In the genomic region with DNA sequence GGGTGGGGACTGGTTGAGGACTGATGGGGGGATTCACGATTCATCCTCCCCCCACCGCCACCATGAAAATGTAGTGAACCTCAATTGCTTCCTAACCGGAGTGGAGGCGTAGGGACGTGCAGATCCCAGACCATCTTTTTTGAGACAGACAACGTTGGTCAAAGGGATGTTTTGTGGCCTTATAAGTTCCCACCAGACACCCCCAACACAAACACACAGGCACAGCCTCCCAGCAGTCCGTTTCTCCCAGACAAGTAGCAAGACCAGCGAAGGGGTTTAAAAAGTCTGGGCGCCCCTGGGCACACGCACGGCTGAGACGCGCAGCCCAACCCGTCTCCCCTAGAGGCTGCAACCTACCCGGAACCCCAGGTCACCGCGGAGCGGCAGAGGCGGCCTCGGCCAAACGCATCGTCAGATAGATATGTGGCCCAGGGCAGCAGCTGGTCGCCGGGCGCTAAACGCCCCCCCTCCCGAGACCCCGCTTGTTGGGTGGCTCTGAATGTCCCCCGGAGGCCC, we compare ENCODE assay signal across 8 cellular contexts. TPM values are rescaled to one million over a fixed set of nuclear protein-coding genes. Genes with fewer than 3 reads are reported as not detected.
DNase-seq lines count a peak whose midpoint lies in the region; ATAC-seq and TF ChIP-seq lines count a peak whose summit lies in the region.

No MANE protein-coding gene starts in this region.

- in situ Hi-C loops in ACHN (cut with HindIII; ENCODE audit: low pct_ligation_motif_present, low pct_unique_long_range_greater_than_20kb, low sequenced_read_pairs), result no loop called here

- peak overlapping the region in 3 of 5 experiments; percentile 47 to 92 (median 87) for H3K27ac Mint-ChIP-seq in brain
- no peak overlapping the region for H3K27ac Mint-ChIP-seq in natural killer cell

- H3K27me3 Mint-ChIP-seq in brain (peaks cover 92% of the 10 kb centered on the region), natural killer cell (ENCODE audit: low read depth in 2 of 2) (peaks cover 40 to 46% of the 10 kb centered on the region in 2 donors)

- intact Hi-C loops in natural killer cell (cut with micrococcal nuclease), result no loop called here

- H3K27me3 ChIP-seq in H7 (ENCODE audit: control insufficient read depth, insufficient read depth, low read length), result peaks cover 93% of the 10 kb centered on the region

- H3K36me3 ChIP-seq in H7 (replicated peaks; ENCODE audit: control insufficient read depth, insufficient read depth, low read length), result no peaks in the 10 kb centered on the region

- TF ChIP-seq CTCF in brain (conservative IDR thresholded peaks at IDR 0.05), result no peak
- TF ChIP-seq CTCF in natural killer cell (IDR thresholded peaks at IDR 0.05), result no peak

- no peaks in the 10 kb centered on the region for H3K36me3 Mint-ChIP-seq in brain
- H3K36me3 Mint-ChIP-seq in natural killer cell, result no peaks in the 10 kb centered on the region

- peak overlapping the region; percentile 66 for H3K4me3 ChIP-seq in H7 (ENCODE audit: insufficient read depth, low read depth, low read length)

- peak overlapping the region; percentile 72 to 88 (median 77) for H3K4me3 Mint-ChIP-seq in brain
- H3K4me3 Mint-ChIP-seq in natural killer cell, result peak overlapping the region; percentile 53

- peaks cover 0 to 7% (median 0%) of the 10 kb centered on the region in 5 experiments for H3K9me3 Mint-ChIP-seq in brain
- H3K9me3 Mint-ChIP-seq in natural killer cell, result no peaks in the 10 kb centered on the region

- peaks cover 59% of the 10 kb centered on the region for H3K4me1 Mint-ChIP-seq in brain
- peaks cover 6 to 7% of the 10 kb centered on the region in 2 donors for H3K4me1 Mint-ChIP-seq in natural killer cell

- DNase-seq in ACHN (peak; percentile 33), H7 (peak; percentile 65), natural killer cell (no peak), C1 segment of cervical spinal cord (lab: John Stamatoyannopoulos, UW) (no peak), NCI-H345 (lab: John Stamatoyannopoulos, UW) (no peak)

- ATAC-seq in natural killer cell, result no peak
- no peak for ATAC-seq in GM21619 (IDR thresholded peaks at IDR 0.05; ENCODE audit: unreplicated experiment)
- no peak for ATAC-seq in GM21723 (IDR thresholded peaks at IDR 0.05; ENCODE audit: unreplicated experiment)

RNA-seq across cellular contexts. Expression of gene GBX2, which starts 1.3 kb away (rescaled TPM):
- 24.4 and 27.3 TPM in 2 replicates for total RNA-seq in H7 (2014; rRNA removed; shearing (Covaris generic))
- polyA plus RNA-seq in brain (ENCODE audit: insufficient read depth, low read depth, low replicate concordance), result not detected
- not detected for total RNA-seq in natural killer cell

Comparison
In these comparisons a context has a peak if more than half of its experiments do, and no peak if none do; other contexts are left out.
1. DNase-seq: peak in ACHN (single experiment) and H7 (single experiment); none in natural killer cell (single experiment), C1 segment of cervical spinal cord (0 of 14) and NCI-H345 (single experiment).
2. H3K27ac Mint-ChIP-seq: peak in brain (3 of 5); none in natural killer cell (0 of 2).
3. RNA of gene GBX2, which starts 1.3 kb away (total RNA-seq): 24.4 to 27.3 TPM in H7; not detected in natural killer cell; every median in the first group is over 10 times any median in the second.